Comparison of ENCODE assay signal across 8 cellular contexts in the genomic region with DNA sequence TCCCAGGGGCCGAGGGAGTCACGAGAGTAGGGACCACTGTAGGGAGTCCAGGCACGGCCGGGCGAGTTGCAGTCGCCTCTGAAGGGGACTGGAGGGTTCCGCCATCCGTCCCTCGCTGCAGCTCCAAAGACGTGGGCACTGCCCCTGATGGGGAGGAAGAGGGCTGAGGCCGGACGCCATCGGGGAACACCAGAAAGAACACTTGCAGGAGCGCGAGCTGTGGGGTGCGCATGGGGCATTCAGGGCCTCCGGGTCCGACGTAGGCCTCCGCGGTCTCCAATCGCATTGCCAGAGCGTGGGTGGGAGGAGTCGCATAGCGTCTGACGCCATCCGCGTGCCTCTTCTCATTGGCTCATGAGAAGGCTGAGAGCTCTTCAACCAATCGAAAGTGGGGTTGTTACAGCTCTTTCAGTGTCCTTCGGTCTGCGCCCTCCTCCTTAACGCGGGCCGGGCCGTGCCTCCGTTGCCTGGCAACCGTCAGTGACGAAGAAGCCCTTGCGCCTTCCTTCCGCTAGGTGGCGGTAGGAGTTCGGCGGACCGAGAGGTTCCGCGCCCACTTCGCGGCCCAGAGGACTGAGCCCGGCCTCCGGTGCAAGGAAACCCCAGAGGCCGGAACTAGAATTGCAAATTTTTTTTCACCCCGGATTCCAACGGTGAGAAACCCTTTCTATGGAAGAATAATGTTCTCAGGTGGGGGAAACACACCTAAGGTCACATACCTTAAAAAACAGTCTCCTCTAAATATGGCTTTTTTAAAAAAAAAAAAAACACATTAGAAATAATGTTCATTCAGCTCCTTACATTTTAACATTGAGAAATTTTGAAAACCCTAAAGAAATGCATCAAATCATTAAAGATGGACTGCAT. TPM values are rescaled to one million over a fixed set of nuclear protein-coding genes. Genes with fewer than 3 reads are reported as not detected.
A peak's percentile ranks its signal among the peaks of the same experiment; 100 is the strongest.
DNase-seq lines count a peak whose midpoint lies in the region; ATAC-seq lines count a peak whose summit lies in the region.

A gene with protein sequence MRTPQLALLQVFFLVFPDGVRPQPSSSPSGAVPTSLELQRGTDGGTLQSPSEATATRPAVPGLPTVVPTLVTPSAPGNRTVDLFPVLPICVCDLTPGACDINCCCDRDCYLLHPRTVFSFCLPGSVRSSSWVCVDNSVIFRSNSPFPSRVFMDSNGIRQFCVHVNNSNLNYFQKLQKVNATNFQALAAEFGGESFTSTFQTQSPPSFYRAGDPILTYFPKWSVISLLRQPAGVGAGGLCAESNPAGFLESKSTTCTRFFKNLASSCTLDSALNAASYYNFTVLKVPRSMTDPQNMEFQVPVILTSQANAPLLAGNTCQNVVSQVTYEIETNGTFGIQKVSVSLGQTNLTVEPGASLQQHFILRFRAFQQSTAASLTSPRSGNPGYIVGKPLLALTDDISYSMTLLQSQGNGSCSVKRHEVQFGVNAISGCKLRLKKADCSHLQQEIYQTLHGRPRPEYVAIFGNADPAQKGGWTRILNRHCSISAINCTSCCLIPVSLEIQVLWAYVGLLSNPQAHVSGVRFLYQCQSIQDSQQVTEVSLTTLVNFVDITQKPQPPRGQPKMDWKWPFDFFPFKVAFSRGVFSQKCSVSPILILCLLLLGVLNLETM (minus strand): TSS at position 260 of the 867 bp plus-strand sequence. CDS start 28 bp downstream, at position 232.

- ATAC-seq in GM21528 (IDR thresholded peaks at IDR 0.05; ENCODE audit: low FRiP score, unreplicated experiment), result peak; percentile 99

- H3K27ac Mint-ChIP-seq in IgD-negative memory B cell, result peak within 1 kb of the TSS; percentile 87 to 98 (median 92)

- H3K4me1 Mint-ChIP-seq in IgD-negative memory B cell, result peaks cover 49 to 59% (median 53%) of the 10 kb centered on the region in 3 donors

- H3K36me3 Mint-ChIP-seq in IgD-negative memory B cell, result peaks cover 2% of the 10 kb centered on the region

- H3K4me3 Mint-ChIP-seq in IgD-negative memory B cell, result peak within 1 kb of the TSS; percentile 88 to 98 (median 96)

- no peaks in the 10 kb centered on the region for H3K27me3 Mint-ChIP-seq in IgD-negative memory B cell

- DNase-seq in DMS153 (lab: John Stamatoyannopoulos, UW) (peak; percentile 99), OCI-M2 (lab: John Stamatoyannopoulos, UW; ENCODE audit: unreplicated experiment) (peak; percentile 95), activated T-cell treated with anti-CD3 and anti-CD28 coated beads for 48 hours (ENCODE audit: low read depth) (peak; percentile 87), epithelial cell of prostate (ENCODE audit: low read depth, low spot score) (peak; percentile 98), mucosa of gallbladder (ENCODE audit: low spot score) (peak; percentile 99)
- DNase-seq in stimulated activated CD8-positive, alpha-beta memory T cell treated with anti-CD3 and anti-CD28 coated beads, Interleukin-4, amount 100 ng/mL, for 48 hours, result peak; percentile 93

- peak within 1 kb of the TSS; percentile 39 for H3K27ac ChIP-seq in epithelial cell of prostate

- no peaks in the 10 kb centered on the region for H3K9me3 Mint-ChIP-seq in IgD-negative memory B cell

RNA-seq across cellular contexts. Expression of the gene that starts here (rescaled TPM):
- 55.4 TPM for polyA plus RNA-seq in IgD-negative memory B cell
- 48.0 TPM for total RNA-seq in mucosa of gallbladder

Comparison
In these comparisons a context has a peak if more than half of its experiments do, and no peak if none do; other contexts are left out.
1. Peak in every context shown above with its lines: DNase-seq, ATAC-seq and H3K27ac ChIP-seq.